ENCODE assay signal across 8 cellular contexts in the genomic region with DNA sequence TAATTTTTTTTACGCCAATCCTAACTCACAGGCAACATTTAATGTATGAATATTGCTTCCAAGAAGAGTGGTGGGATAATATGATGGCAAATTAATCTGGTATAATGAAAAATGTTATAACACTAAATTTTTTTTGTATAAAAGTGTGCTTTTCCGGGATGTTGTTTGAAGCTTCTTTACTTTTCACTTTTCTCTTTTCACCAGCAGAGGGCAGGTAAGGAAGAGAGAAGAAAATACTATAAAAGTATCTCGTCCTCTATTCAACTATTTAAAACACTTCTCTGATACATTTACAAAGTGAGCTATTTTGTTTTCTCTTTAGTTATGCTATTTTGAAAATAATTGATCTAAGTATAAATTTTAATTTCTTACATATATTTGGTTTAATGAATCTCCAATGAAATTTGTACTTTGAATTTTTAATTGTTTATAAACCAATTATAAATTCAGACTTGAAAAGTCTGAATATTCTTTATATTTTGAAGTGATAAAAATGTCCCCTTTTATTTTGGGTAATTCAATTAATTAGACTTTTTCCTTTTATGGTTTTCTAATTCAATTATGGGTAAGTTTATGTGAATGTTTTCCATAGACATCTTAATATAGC. TPM values are rescaled to one million over a fixed set of nuclear protein-coding genes. Genes with fewer than 3 reads are reported as not detected.
DNase-seq lines count a peak whose midpoint lies in the region; ATAC-seq, FAIRE-seq and TF ChIP-seq lines count a peak whose summit lies in the region.

No MANE protein-coding gene starts in this region.

- H3K36me3 ChIP-seq in keratinocyte (ENCODE audit: control insufficient read depth in 2 of 2, extremely low read depth in 1 of 2, insufficient read depth in 2 of 2, low read length in 2 of 2): no peaks in the 10 kb centered on the region

- H3K27ac ChIP-seq in keratinocyte (ENCODE audit: control insufficient read depth, insufficient read depth, low read length): no peak overlapping the region

- no peaks in the 10 kb centered on the region for H3K79me2 ChIP-seq in keratinocyte (ENCODE audit: control insufficient read depth, insufficient read depth, low read length)

- in situ Hi-C loops in KBM-7 (cut with MboI; ENCODE audit: low pct_unique_long_range_greater_than_20kb, low sequenced_read_pairs): no loop called here

- no peak overlapping the region for H3K4me3 ChIP-seq in keratinocyte (ENCODE audit: control insufficient read depth in 2 of 3, extremely low read depth in 1 of 3, insufficient read depth in 2 of 3, low read depth in 1 of 3, low read length in 3 of 3)

- no peaks in the 10 kb centered on the region for H3K27me3 ChIP-seq in keratinocyte (ENCODE audit: control insufficient read depth, extremely low read depth, insufficient read depth, low read length)

- dilution Hi-C loops in keratinocyte (cut with MboI; ENCODE audit: extremely low pct_ligation_motif_present, low sequenced_read_pairs): no loop called here

- H3K9me3 ChIP-seq in keratinocyte (ENCODE audit: control insufficient read depth, low read depth, low read length): no peaks in the 10 kb centered on the region

- no peaks in the 10 kb centered on the region for H4K20me1 ChIP-seq in keratinocyte (ENCODE audit: control insufficient read depth, extremely low read depth, insufficient read depth, low read length)

- no peaks in the 10 kb centered on the region for H3K4me1 ChIP-seq in keratinocyte (ENCODE audit: control insufficient read depth, extremely low read depth, insufficient read depth, low read length)

- H2AFZ ChIP-seq in keratinocyte (ENCODE audit: control insufficient read depth, low read length): no peak overlapping the region

- TF ChIP-seq CTCF in GM12872 (IDR thresholded peaks at IDR 0.05; ENCODE audit: insufficient read depth, low read depth, low read length) (peak; percentile 54; the same call in 2 of the 3 replicates), keratinocyte (optimal IDR thresholded peaks at IDR 0.05 in 1 of 3, IDR thresholded peaks at IDR 0.05 in 1 of 3, conservative IDR thresholded peaks at IDR 0.05 in 1 of 3; ENCODE audit: extremely low read depth in 1 of 3, insufficient read depth in 2 of 3, low read length in 3 of 3) (peak in 2 of 3 experiments; percentile 32 to 40)

- no peak overlapping the region for H3K9ac ChIP-seq in keratinocyte (ENCODE audit: control insufficient read depth, extremely low read depth, insufficient read depth, low read length)

- ATAC-seq in HG03280 (IDR thresholded peaks at IDR 0.05; ENCODE audit: unreplicated experiment): no peak

- DNase-seq in KBM-7 (peak; percentile 41), SW480 (ENCODE audit: low spot score) (peak; percentile 38), keratinocyte (ENCODE audit: low read depth, low spot score) (no peak), mucosa of gallbladder (ENCODE audit: low spot score) (no peak), HuH-7.5 (ENCODE audit: low spot score) (no peak)
- no peak for DNase-seq in activated effector memory CD4-positive, alpha-beta T cell treated with anti-CD3 and anti-CD28 coated beads, Interleukin-2, amount 50 U/mL, for 16 hours

- H3K4me2 ChIP-seq in keratinocyte (ENCODE audit: control insufficient read depth, extremely low read depth, insufficient read depth, low read depth, low read length): no peak overlapping the region

- no peaks in the 10 kb centered on the region for H3K9me1 ChIP-seq in keratinocyte (ENCODE audit: control insufficient read depth, extremely low read depth, insufficient read depth, low read length)

- FAIRE-seq in keratinocyte (lab: Jason Lieb, UNC): no peak

RNA-seq across cellular contexts. Expression of gene CFTR, which starts 20.7 kb away (rescaled TPM):
- polyA plus RNA-seq in keratinocyte: not detected in 3 replicates
- polyA plus RNA-seq in keratinocyte (2011; ENCODE audit: low read depth): not detected
- polyA plus RNA-seq in keratinocyte (2011; cell fraction: cytosol; rRNA removed): not detected in 2 replicates
- not detected in 2 replicates for polyA plus RNA-seq in keratinocyte (2011; cell fraction: nucleus; rRNA removed)
- polyA plus RNA-seq in keratinocyte (2012; ENCODE audit: low replicate concordance): not detected in 2 replicates
- polyA minus RNA-seq in keratinocyte: not detected in 3 replicates
- polyA minus RNA-seq in keratinocyte (2011; cell fraction: cytosol; rRNA and poly(A)+ RNA removed): not detected
- polyA minus RNA-seq in keratinocyte (2011; cell fraction: nucleus; rRNA and poly(A)+ RNA removed): not detected in 2 replicates
- 95.2 TPM for total RNA-seq in mucosa of gallbladder

RNA-seq across cellular contexts. Expression of gene ASZ1, which starts 31.8 kb away (rescaled TPM):
- polyA plus RNA-seq in keratinocyte: not detected in 3 replicates
- not detected for polyA plus RNA-seq in keratinocyte (2011; ENCODE audit: low read depth)
- not detected in 2 replicates for polyA plus RNA-seq in keratinocyte (2011; cell fraction: cytosol; rRNA removed)
- not detected in 2 replicates for polyA plus RNA-seq in keratinocyte (2011; cell fraction: nucleus; rRNA removed)
- polyA plus RNA-seq in keratinocyte (2012; ENCODE audit: low replicate concordance): not detected in 2 replicates
- not detected in 3 replicates for polyA minus RNA-seq in keratinocyte
- not detected for polyA minus RNA-seq in keratinocyte (2011; cell fraction: cytosol; rRNA and poly(A)+ RNA removed)
- polyA minus RNA-seq in keratinocyte (2011; cell fraction: nucleus; rRNA and poly(A)+ RNA removed): not detected in 2 replicates
- not detected for total RNA-seq in mucosa of gallbladder

Comparison
In these comparisons a context has a peak if more than half of its experiments do, and no peak if none do; other contexts are left out.
1. DNase-seq: peak in KBM-7 (single experiment) and SW480 (single experiment); none in keratinocyte (single experiment), mucosa of gallbladder (single experiment), HuH-7.5 (single experiment) and activated effector memory CD4-positive, alpha-beta T cell treated with anti-CD3 and anti-CD28 coated beads, Interleukin-2, amount 50 U/mL, for 16 hours (single experiment).